Comparison of ENCODE assay signal across 8 cellular contexts in the genomic region with DNA sequence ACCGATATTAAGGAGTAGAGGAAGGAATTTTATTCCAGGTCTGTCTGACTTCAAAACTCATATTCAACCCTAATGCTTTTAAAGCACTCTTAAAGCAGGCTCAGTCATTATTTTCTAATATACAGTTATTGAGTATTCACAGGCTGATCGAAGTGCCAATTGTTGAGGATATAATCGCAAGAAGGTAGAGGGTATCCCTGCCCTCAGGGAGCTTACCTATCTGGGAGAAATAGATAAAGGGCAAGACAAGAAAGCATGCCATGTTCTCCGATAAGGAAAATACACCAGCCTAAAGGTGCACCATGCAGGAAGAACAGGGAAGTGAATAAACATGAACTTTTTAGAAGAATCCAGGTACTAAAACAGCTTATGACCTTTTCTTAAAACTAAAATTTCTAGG.
"Had no signal": no experiment of that assay in that cellular context is flagged by ENCODE, and none has a peak within 500 bp of the region (broad histone marks: within the 10 kb centered on the region; RNA-seq: fewer than 3 reads in every experiment).

No MANE protein-coding gene starts in this region.

- H3K36me3 Mint-ChIP-seq: IgD-negative memory B cell had no signal

- H3K9ac ChIP-seq: KMS-11 had no signal

- H3K4me3 Mint-ChIP-seq: IgD-negative memory B cell had no signal

- FAIRE-seq: HepG2, HTR-8/SVneo had no signal

- DNase-seq: IMR-90, KBM-7, KG1 had no signal

- H3K27ac ChIP-seq: HL-60, KMS-11 had no signal

- ATAC-seq: HepG2 had no signal

- H3K4me2 ChIP-seq: KMS-11 had no signal

- H3K4me1 Mint-ChIP-seq: IgD-negative memory B cell had no signal

- H3K27me3 Mint-ChIP-seq: IgD-negative memory B cell had no signal
